In genomic region chr9:69295872-69296562, GRCh38 we compare ENCODE assay signal across 27 cellular contexts. TPM values are rescaled to one million over a fixed set of nuclear protein-coding genes. Genes with fewer than 3 reads are reported as not detected.
A peak's percentile ranks its signal among the peaks of the same experiment; 100 is the strongest.
DNase-seq lines count a peak whose midpoint lies in the region; ATAC-seq, FAIRE-seq and TF ChIP-seq lines count a peak whose summit lies in the region.
"Had no signal": no experiment of that assay in that cellular context is flagged by ENCODE, and none has a peak within 500 bp of the region (broad histone marks: within the 10 kb centered on the region; RNA-seq: fewer than 3 reads in every experiment).

No MANE protein-coding gene starts in this region.

- H2AFZ ChIP-seq in GM23338: peak overlapping the region; percentile 83; the same call in 1 of the 2 replicates
- peak overlapping the region; percentile 56; the same call in 1 of the 2 replicates for H2AFZ ChIP-seq in H1 (ENCODE audit: low read length)

- H3K4me3 ChIP-seq in GM23338 (no peak overlapping the region), H1 (ENCODE audit: extremely low read depth in 1 of 4, insufficient read depth in 2 of 4, low read depth in 3 of 4, low read length in 4 of 4) (no peak overlapping the region), right cardiac atrium (ENCODE audit: low read length) (no peak overlapping the region), sigmoid colon (no peak overlapping the region)
- H3K4me3 ChIP-seq: esophagus squamous epithelium, lung, vagina had no signal

- H3K4me2 ChIP-seq in GM23338 (no peak overlapping the region), H1 (ENCODE audit: insufficient read depth in 1 of 2, low read depth in 2 of 2, low read length in 2 of 2) (no peak overlapping the region)

- no peak overlapping the region for H4K91ac ChIP-seq in H1 (replicated peaks; ENCODE audit: insufficient read length, low read length)

- H3K4me1 ChIP-seq in GM23338 (ENCODE audit: insufficient read depth) (no peaks in the 10 kb centered on the region), H1 (replicated peaks in 1 of 4; ENCODE audit: control insufficient read depth in 3 of 4, insufficient read depth in 4 of 4, low read length in 3 of 4) (peaks cover 0 to 4% (median 0%) of the 10 kb centered on the region in 4 experiments; a peak in 1 of 7 replicates), right cardiac atrium (ENCODE audit: control insufficient read depth, insufficient read depth, low read length) (no peaks in the 10 kb centered on the region), sigmoid colon (peaks cover 0 to 16% (median 11%) of the 10 kb centered on the region in 4 donors)
- H3K4me1 ChIP-seq: vagina had no signal

- H3K27me3 ChIP-seq in GM23338 (ENCODE audit: insufficient read depth) (no peaks in the 10 kb centered on the region), H1 (replicated peaks in 1 of 4; ENCODE audit: control insufficient read depth in 3 of 4, extremely low read depth in 1 of 4, insufficient read depth in 3 of 4, low read length in 3 of 4) (no peaks in the 10 kb centered on the region), right cardiac atrium (ENCODE audit: control insufficient read depth, insufficient read depth) (no peaks in the 10 kb centered on the region), sigmoid colon (no peaks in the 10 kb centered on the region)
- H3K27me3 ChIP-seq: esophagus squamous epithelium, vagina had no signal

- no peak overlapping the region for H2BK15ac ChIP-seq in H1 (ENCODE audit: low read length)

- H4K20me1 ChIP-seq in GM23338 (replicated peaks; ENCODE audit: insufficient read depth) (no peaks in the 10 kb centered on the region), H1 (replicated peaks in 1 of 2; ENCODE audit: control insufficient read depth in 1 of 2, insufficient read depth in 2 of 2, low read length in 2 of 2) (no peaks in the 10 kb centered on the region)

- H2AK5ac ChIP-seq in H1 (ENCODE audit: low read depth, low read length): no peak overlapping the region

- TF ChIP-seq RAD21 in H1 (IDR thresholded peaks at IDR 0.05 in 1 of 2, conservative IDR thresholded peaks at IDR 0.05 in 1 of 2; ENCODE audit: low read depth in 2 of 2, low read length in 2 of 2): no peak

- H2BK120ac ChIP-seq in H1 (replicated peaks; ENCODE audit: low read depth, low read length): no peak overlapping the region

- no peaks in the 10 kb centered on the region for H3K36me3 Mint-ChIP-seq in GM23338 (ENCODE audit: low read depth)
- H3K36me3 Mint-ChIP-seq: CD4-positive, alpha-beta memory T cell; naive thymus-derived CD8-positive, alpha-beta T cell had no signal

- intact Hi-C loops in right cardiac atrium (cut with DNase I) (loop anchor here in 1 of 4 donors (10.0 kb wide), 1 partner anchor 89 kb away; no protein-coding TSS in a partner anchor), sigmoid colon (cut with DNase I) (no loop called here)

- TF ChIP-seq EP300 in H1 (IDR thresholded peaks at IDR 0.05; ENCODE audit: borderline replicate concordance in 1 of 2, low read depth in 2 of 2, low read length in 2 of 2): no peak
- TF ChIP-seq EP300 in sigmoid colon (IDR thresholded peaks at IDR 0.05): no peak

- ATAC-seq in GM23338: no peak
- peak; percentile 72 to 77 for ATAC-seq in right cardiac atrium
- ATAC-seq in HG03457 (IDR thresholded peaks at IDR 0.05; ENCODE audit: unreplicated experiment): no peak
- ATAC-seq: naive thymus-derived CD8-positive, alpha-beta T cell had no signal

- H3K79me1 ChIP-seq in H1 (ENCODE audit: low read depth, low read length): no peaks in the 10 kb centered on the region

- TF ChIP-seq CTCF in GM23338 (conservative IDR thresholded peaks at IDR 0.05; ENCODE audit: low read depth in 2 of 2): no peak
- no peak for TF ChIP-seq CTCF in H1 (IDR thresholded peaks at IDR 0.05; ENCODE audit: control extremely low read depth in 1 of 3, insufficient read depth in 1 of 3, low read depth in 1 of 3, low read length in 3 of 3)
- no peak for TF ChIP-seq CTCF in sigmoid colon (IDR thresholded peaks at IDR 0.05)

- no peak overlapping the region for H3K9ac ChIP-seq in H1 (replicated peaks in 1 of 4; ENCODE audit: extremely low read depth in 1 of 4, low read depth in 3 of 4, low read length in 3 of 4)

- H3F3A ChIP-seq in GM23338 (replicated peaks; ENCODE audit: low read depth): no peaks in the 10 kb centered on the region

- H3K18ac ChIP-seq in H1 (ENCODE audit: extremely low read depth, low read length): no peak overlapping the region

- 0 out of 3 replicates have a peak, but pooled peaks cover under 1% of the 10 kb centered on the region for H3K9me3 Mint-ChIP-seq in GM23338
- H3K9me3 Mint-ChIP-seq: activated T-helper 2 cell treated with anti-CD3 and anti-CD28 coated beads, Interferon-gamma antibody, Interleukin-2, Interleukin-4, amounts not matched to agents 10 μg/mL and 5 μg/mL and 100 μg/mL, durations not matched to agents 14 hours and 24 hours and 36 hours; HFFc6 had no signal

- no peak overlapping the region for H3K14ac ChIP-seq in H1 (ENCODE audit: insufficient read length)

- H2BK20ac ChIP-seq in H1 (ENCODE audit: low read length): 0 out of 2 replicates have a peak overlapping the region, but pooled peaks have one; percentile 6

- FAIRE-seq in H1 (lab: Jason Lieb, UNC): no peak

- CTCF ChIA-PET in H1 (lab: Charles Lee; ENCODE audit: partially characterized antibody): interaction anchor here (0.6 to 0.7 kb wide), 2 partner anchors 58 to 74 kb away, joined by 3 read pairs; no protein-coding TSS in a partner anchor

- H3K9me3 ChIP-seq in H1 (ENCODE audit: insufficient read depth in 2 of 2, low read depth in 1 of 2, low read length in 1 of 2) (no peaks in the 10 kb centered on the region), right cardiac atrium (ENCODE audit: control insufficient read depth, low read length) (no peaks in the 10 kb centered on the region), sigmoid colon (peaks cover 0 to 3% (median 0%) of the 10 kb centered on the region in 4 donors)
- H3K9me3 ChIP-seq: esophagus squamous epithelium, vagina had no signal

- H3K79me2 ChIP-seq in GM23338 (replicated peaks; ENCODE audit: insufficient read depth): no peaks in the 10 kb centered on the region
- H3K79me2 ChIP-seq in H1 (ENCODE audit: control insufficient read depth in 1 of 2, insufficient read depth in 2 of 2, low read length in 2 of 2): no peaks in the 10 kb centered on the region

- no peaks in the 10 kb centered on the region for H3K9me2 ChIP-seq in GM23338 (ENCODE audit: insufficient read depth)

- POLR2A ChIA-PET in H1 (lab: Charles Lee; ENCODE audit: partially characterized antibody): interaction anchor here (1.0 to 1.6 kb wide), 4 partner anchors 12 to 68 kb away, joined by 3 to 6 read pairs (median 4); no protein-coding TSS in a partner anchor

- H3K23me2 ChIP-seq in H1 (ENCODE audit: low read depth, low read length): no peaks in the 10 kb centered on the region

- no peak overlapping the region for H3K4me3 Mint-ChIP-seq in GM23338
- H3K4me3 Mint-ChIP-seq: CD4-positive, alpha-beta memory T cell; HFFc6; naive thymus-derived CD8-positive, alpha-beta T cell had no signal

- no peak overlapping the region for H3K4ac ChIP-seq in H1 (replicated peaks; ENCODE audit: insufficient read length, low read depth, low read length)

- H3K27me3 Mint-ChIP-seq in GM23338 (ENCODE audit: insufficient read depth, low read depth, poor library complexity): peaks cover 4% of the 10 kb centered on the region

- no peak overlapping the region for H4K8ac ChIP-seq in H1 (ENCODE audit: extremely low read depth, insufficient read depth, low read length)

- 83% methylated on average over 9 of the region's 9 CpGs; no CpG with 5 or more reads in 1 of the 2 experiments for WGBS in H1 (ENCODE audit: extremely low coverage in 1 of 2, insufficient coverage in 1 of 2, insufficient read length in 1 of 2, insufficient replicate concordance in 2 of 2, low coverage in 1 of 2, low lambda C conversion rate in 2 of 2, missing lambda C conversion rate in 1 of 2), 2 experiments
- WGBS in right cardiac atrium: 29% methylated on average over 9 of the region's 9 CpGs
- 67 to 68% methylated on average over 9 of the region's 9 CpGs for WGBS in sigmoid colon, 2 donors

- no peak overlapping the region for H3K23ac ChIP-seq in H1 (ENCODE audit: insufficient read length)

- no peaks in the 10 kb centered on the region; the same call in 1 of the 2 replicates for H3K36me3 ChIP-seq in GM23338 (ENCODE audit: insufficient read depth)
- H3K36me3 ChIP-seq in H1 (ENCODE audit: control insufficient read depth in 2 of 4, insufficient read depth in 4 of 4, low read length in 3 of 4): no peaks in the 10 kb centered on the region
- H3K36me3 ChIP-seq in sigmoid colon: no peaks in the 10 kb centered on the region
- H3K36me3 ChIP-seq: esophagus squamous epithelium, vagina had no signal

- DNase-seq in GM23338 (ENCODE audit: low spot score) (no peak), H1 (ENCODE audit: low read depth in 1 of 2, low spot score in 2 of 2) (no peak), right cardiac atrium (no peak), sigmoid colon (peak; percentile 66), DMS79 (lab: John Stamatoyannopoulos, UW) (no peak)
- no peak for DNase-seq in activated naive CD4-positive, alpha-beta T cell treated with Interleukin-2 at 50 U/mL for 16 hours
- DNase-seq in activated effector memory CD4-positive, alpha-beta T cell treated with anti-CD3 and anti-CD28 coated beads, Interleukin-2, amount 50 U/mL, for 16 hours: no peak
- DNase-seq: activated CD4-positive, alpha-beta T cell treated with anti-CD3 and anti-CD28 coated beads for 48 hours; amniotic stem cell; caudate nucleus; CD4-positive, alpha-beta memory T cell; DMS79 treated with DMSO at 0.1 percent for 48 hours; esophagus squamous epithelium; head of caudate nucleus; HFFc6; KBM-7; MV-4-11; naive thymus-derived CD8-positive, alpha-beta T cell; NCI-H2029; NCI-H524 treated with DMSO at 0.1 percent for 48 hours; SHP77 treated with DMSO at 0.1 percent for 48 hours; stimulated activated CD4-positive, alpha-beta T cell treated with anti-CD3 and anti-CD28 coated beads, Interleukin-12 subunit alpha, Interleukin-12 subunit beta, amount 100 ng/mL, for 4 hours; stimulated activated CD8-positive, alpha-beta memory T cell treated with anti-CD3 and anti-CD28 coated beads, Interleukin-4, amount 100 ng/mL, for 48 hours had no signal

- no peak overlapping the region for H4K5ac ChIP-seq in H1 (ENCODE audit: insufficient read length, low read depth, low read length)

- H2BK5ac ChIP-seq in H1 (ENCODE audit: low read depth, low read length): no peak overlapping the region

- H3K27ac ChIP-seq in GM23338 (ENCODE audit: low read depth) (no peak overlapping the region), H1 (ENCODE audit: low read depth, low read length) (no peak overlapping the region), right cardiac atrium (ENCODE audit: low read length) (peak overlapping the region; percentile 77), sigmoid colon (peak overlapping the region in 1 of 4 donors; percentile 52)
- H3K27ac ChIP-seq: vagina had no signal

- no peak overlapping the region for H3K56ac ChIP-seq in H1 (replicated peaks; ENCODE audit: insufficient read length, low read depth, low read length)

- TF ChIP-seq POLR2A in H1 (IDR thresholded peaks at IDR 0.05; ENCODE audit: control extremely low read depth in 1 of 2, low read depth in 2 of 2, low read length in 2 of 2) (no peak), sigmoid colon (IDR thresholded peaks at IDR 0.05) (no peak)

- no peaks in the 10 kb centered on the region for H3K4me1 Mint-ChIP-seq in GM23338
- H3K4me1 Mint-ChIP-seq: naive thymus-derived CD8-positive, alpha-beta T cell had no signal

- H2BK12ac ChIP-seq in H1 (ENCODE audit: low read depth, low read length): 0 out of 2 replicates have a peak overlapping the region, but pooled peaks have one; percentile 4

- H3K27ac Mint-ChIP-seq in GM23338: no peak overlapping the region
- H3K27ac Mint-ChIP-seq: activated T-helper 2 cell treated with anti-CD3 and anti-CD28 coated beads, Interferon-gamma antibody, Interleukin-2, Interleukin-4, amounts not matched to agents 10 μg/mL and 5 μg/mL and 100 μg/mL, durations not matched to agents 14 hours and 24 hours and 36 hours; CD4-positive, alpha-beta memory T cell; HFFc6; naive thymus-derived CD8-positive, alpha-beta T cell had no signal

RNA-seq across cellular contexts. Expression of gene ENTREP1, which starts 29.0 kb away (rescaled TPM):
- total RNA-seq in GM23338 (2014; rRNA removed; shearing (Covaris generic)): 10.0 and 11.6 TPM in 2 replicates
- 5.7 and 5.8 TPM in 2 replicates for polyA plus RNA-seq in GM23338 (2016; fragmentation: Nextera tagmentation; extraction: Ambion mirVana)
- total RNA-seq in H1 (2021; fragmentation: NEBNext Ultra II Directional; extraction: Animal tissue kit (Norgen Biotek cat#: 25700)): 22.8 and 25.0 TPM in 2 replicates
- 14.8 and 15.3 TPM in 2 replicates for polyA plus RNA-seq in H1 (2011; rRNA removed)
- polyA plus RNA-seq in H1 (2011; cell fraction: cytosol; rRNA removed): 13.0 TPM
- polyA plus RNA-seq in H1 (2011; cell fraction: nucleus; rRNA removed): 64.5 TPM
- polyA plus RNA-seq in H1 (2012, experiment 1 of 2): 12.3 to 17.8 TPM (median 15.6 TPM) in 4 replicates
- 9.5 TPM for polyA plus RNA-seq in H1 (2012, experiment 2 of 2)
- 40.5 TPM for polyA plus RNA-seq in H1 (2013, experiment 1 of 2)
- polyA plus RNA-seq in H1 (2013, experiment 2 of 2): 39.5 TPM
- polyA minus RNA-seq in H1 (2011; rRNA and poly(A)+ RNA removed): 15.9 and 17.4 TPM in 2 replicates
- polyA minus RNA-seq in H1 (2011; cell fraction: cytosol; rRNA and poly(A)+ RNA removed): 7.4 TPM
- 23.6 TPM for polyA minus RNA-seq in H1 (2011; cell fraction: nucleus; rRNA and poly(A)+ RNA removed)
- total RNA-seq in right cardiac atrium: 10 to 100 TPM; 16.7 to 29.2 (median 25.7) TPM
- polyA plus RNA-seq in right cardiac atrium: 14.7 TPM
- 10 to 100 TPM in 2 of 4 donors, 1 to 10 TPM in 2; 3.6 to 81.9 (median 7.8) TPM for total RNA-seq in sigmoid colon
- polyA plus RNA-seq in sigmoid colon: 1 to 10 TPM in 2 of 3 donors, not detected in 1; 1.2 TPM
- total RNA-seq: activated T-helper 2 cell treated with anti-CD3 and anti-CD28 coated beads, Interferon-gamma antibody, Interleukin-2, Interleukin-4, amounts not matched to agents 10 μg/mL and 5 μg/mL and 100 μg/mL, durations not matched to agents 14 hours and 24 hours and 36 hours; naive thymus-derived CD8-positive, alpha-beta T cell had no signal
- polyA plus RNA-seq: naive thymus-derived CD8-positive, alpha-beta T cell had no signal

Comparison
In these comparisons a context has a peak if more than half of its experiments do, and no peak if none do; other contexts are left out.
1. ATAC-seq: peak in right cardiac atrium (2 of 2); none in GM23338 (single experiment) and HG03457 (single experiment).